Comparison of ENCODE assay signal across 8 cellular contexts in genomic region chr5:116084891-116085715, GRCh38. TPM values are rescaled to one million over a fixed set of nuclear protein-coding genes. Genes with fewer than 3 reads are reported as not detected.
A peak's percentile ranks its signal among the peaks of the same experiment; 100 is the strongest.
DNase-seq lines count a peak whose midpoint lies in the region; ATAC-seq, FAIRE-seq and TF ChIP-seq lines count a peak whose summit lies in the region.

Gene COMMD10, plus strand, starts transcription at chr5:116085025.

- WGBS in pancreas, 2 donors = 0 to 1% methylated on average over 57 to 64 of the region's 64 CpGs
- 0% methylated on average over 24 to 33 of the region's 64 CpGs for WGBS in thyroid gland, 2 donors

- TF ChIP-seq POLR2A in NB4 (IDR thresholded peaks at IDR 0.05; ENCODE audit: extremely low read depth, insufficient read length) = peak; percentile 72
- TF ChIP-seq POLR2A in thyroid gland (IDR thresholded peaks at IDR 0.05) = peak in 1 of 2 donors; percentile 74

- peaks cover 29% of the 10 kb centered on the region for H3K4me1 Mint-ChIP-seq in activated naive CD8-positive, alpha-beta T cell treated with anti-CD3 and anti-CD28 coated beads, Interleukin-2, amount 10 ng/mL, durations not matched to agents 7 days and 5 days

- DNase-seq in GM10266 (ENCODE audit: extremely low spot score) (peak; percentile 75), NB4 (ENCODE audit: low read depth) (peak; percentile 89), Right ventricle myocardium superior (peak; percentile 89), pancreas (peak; percentile 67 to 91 (median 78)), thyroid gland (peak; percentile 76 to 77)
- DNase-seq in activated naive CD8-positive, alpha-beta T cell treated with anti-CD3 and anti-CD28 coated beads, Interleukin-2, amount 10 ng/mL, durations not matched to agents 7 days and 5 days = peak; percentile 86

- no peaks in the 10 kb centered on the region for H3K27me3 Mint-ChIP-seq in activated naive CD8-positive, alpha-beta T cell treated with anti-CD3 and anti-CD28 coated beads, Interleukin-2, amount 10 ng/mL, durations not matched to agents 7 days and 5 days

- H3K27me3 ChIP-seq in SU-DHL-6 (ENCODE audit: low read length) = no peaks in the 10 kb centered on the region
- H3K27me3 ChIP-seq in pancreas = no peaks in the 10 kb centered on the region
- H3K27me3 ChIP-seq in thyroid gland = no peaks in the 10 kb centered on the region

- H4K20me1 ChIP-seq in SU-DHL-6 (ENCODE audit: low read depth, low read length) = no peaks in the 10 kb centered on the region

- H3K4me3 ChIP-seq in NB4 (ENCODE audit: low read depth, low read length) (peak within 1 kb of the TSS; percentile 96), SU-DHL-6 (ENCODE audit: insufficient read depth, low read length, poor library complexity, severe bottlenecking) (peak within 1 kb of the TSS; percentile 61), pancreas (peak within 1 kb of the TSS; percentile 38 to 93 (median 64)), thyroid gland (replicated peaks in 1 of 3) (peak within 1 kb of the TSS; percentile 71 to 74 (median 73))

- H3K9me3 ChIP-seq in SU-DHL-6 (ENCODE audit: insufficient read depth, low read length) (no peaks in the 10 kb centered on the region), pancreas (no peaks in the 10 kb centered on the region), thyroid gland (no peaks in the 10 kb centered on the region)

- peak within 1 kb of the TSS; percentile 90 for H3K4me3 Mint-ChIP-seq in activated naive CD8-positive, alpha-beta T cell treated with anti-CD3 and anti-CD28 coated beads, Interleukin-2, amount 10 ng/mL, durations not matched to agents 7 days and 5 days

- peaks cover 0 to 11% (median 10%) of the 10 kb centered on the region in 3 donors for H3K4me1 ChIP-seq in pancreas
- peaks cover 0 to 10% of the 10 kb centered on the region in 2 donors for H3K4me1 ChIP-seq in thyroid gland

- FAIRE-seq in pancreas (lab: Jason Lieb, UNC) = no peak

- ATAC-seq in HG02571 (IDR thresholded peaks at IDR 0.05; ENCODE audit: unreplicated experiment) (peak; percentile 87), Right ventricle myocardium superior (ENCODE audit: poor library complexity) (peak; percentile 96), pancreas (peak; percentile 93 to 96 (median 94))
- peak; percentile 92 for ATAC-seq in activated naive CD8-positive, alpha-beta T cell treated with anti-CD3 and anti-CD28 coated beads, Interleukin-2, amount 10 ng/mL, durations not matched to agents 7 days and 5 days (ENCODE audit: low read depth)

- peaks cover 26% of the 10 kb centered on the region for H3K36me3 Mint-ChIP-seq in activated naive CD8-positive, alpha-beta T cell treated with anti-CD3 and anti-CD28 coated beads, Interleukin-2, amount 10 ng/mL, durations not matched to agents 7 days and 5 days

- H3K27ac Mint-ChIP-seq in activated naive CD8-positive, alpha-beta T cell treated with anti-CD3 and anti-CD28 coated beads, Interleukin-2, amount 10 ng/mL, durations not matched to agents 7 days and 5 days = peak within 1 kb of the TSS; percentile 90

- POLR2A ChIA-PET in activated naive CD8-positive, alpha-beta T cell treated with anti-CD3 and anti-CD28 coated beads, Interleukin-2, amount 10 ng/mL, durations not matched to agents 7 days and 5 days (lab: Charles Lee) = interaction anchor here (0.6 to 1.9 kb wide), 6 partner anchors 9 to 462 kb away, joined by 3 to 8 read pairs (median 3); partner anchors contain the start of genes AP3S1, ATG12 and TMED7

- intact Hi-C loops in Right ventricle myocardium superior (cut with DNase I) = no loop called here
- intact Hi-C loops in pancreas (cut with DNase I) = no loop called here
- intact Hi-C loops in thyroid gland (cut with DNase I) = no loop called here

- no peaks in the 10 kb centered on the region for H3K9me2 ChIP-seq in SU-DHL-6 (replicated peaks; ENCODE audit: insufficient read depth, low read length)

- peak within 1 kb of the TSS; percentile 17 for H2AFZ ChIP-seq in SU-DHL-6 (ENCODE audit: low read depth, low read length, severe bottlenecking)

- peaks cover 25% of the 10 kb centered on the region for H3K79me2 ChIP-seq in SU-DHL-6 (ENCODE audit: insufficient read depth, low read length)

- TF ChIP-seq CTCF in GM10266 (IDR thresholded peaks at IDR 0.05; ENCODE audit: control insufficient read depth, insufficient read depth, low read depth, missing control alignments) (no peak), NB4 (IDR thresholded peaks at IDR 0.05; ENCODE audit: low read depth, low read length) (no peak), SU-DHL-6 (IDR thresholded peaks at IDR 0.05; ENCODE audit: insufficient read depth, low read length, poor library complexity, severe bottlenecking) (no peak), pancreas (IDR thresholded peaks at IDR 0.05) (no peak), thyroid gland (IDR thresholded peaks at IDR 0.05) (no peak)

- peak within 1 kb of the TSS; percentile 88 for H3K4me2 ChIP-seq in SU-DHL-6 (ENCODE audit: low read depth, low read length, poor library complexity, severe bottlenecking)

- H3K36me3 ChIP-seq in SU-DHL-6 (ENCODE audit: low read length) (no peaks in the 10 kb centered on the region), pancreas (no peaks in the 10 kb centered on the region), thyroid gland (no peaks in the 10 kb centered on the region)

- no peaks in the 10 kb centered on the region for H3K9me3 Mint-ChIP-seq in activated naive CD8-positive, alpha-beta T cell treated with anti-CD3 and anti-CD28 coated beads, Interleukin-2, amount 10 ng/mL, durations not matched to agents 7 days and 5 days

- H3K27ac ChIP-seq in SU-DHL-6 (ENCODE audit: low read depth, low read length) (peak within 1 kb of the TSS; percentile 74), pancreas (peak within 1 kb of the TSS; percentile 78 to 90 (median 86)), thyroid gland (peak within 1 kb of the TSS; percentile 89 to 95 (median 92))

- H3F3A ChIP-seq in SU-DHL-6 (ENCODE audit: insufficient read depth) = no peaks in the 10 kb centered on the region; the same call in 1 of the 2 replicates

- peak within 1 kb of the TSS; percentile 61 for H3K9ac ChIP-seq in SU-DHL-6 (ENCODE audit: low read length)

RNA-seq across cellular contexts. Expression of gene COMMD10, which starts in this region (rescaled TPM):
- total RNA-seq in activated naive CD8-positive, alpha-beta T cell treated with anti-CD3 and anti-CD28 coated beads, Interleukin-2, amount 10 ng/mL, durations not matched to agents 7 days and 5 days = 10 to 100 TPM; 22.0 to 22.1 TPM
- total RNA-seq in Right ventricle myocardium superior (31.5 TPM), pancreas (10 to 100 TPM; 12.8 to 21.8 (median 14.7) TPM), thyroid gland (10 to 100 TPM; 51.9 to 73.5 (median 60.7) TPM)
- 10 to 100 TPM; 14.3 to 14.8 TPM for polyA plus RNA-seq in pancreas

Comparison
In these comparisons a context has a peak if more than half of its experiments do, and no peak if none do; other contexts are left out.
1. Peak in every context shown above with its lines: DNase-seq, ATAC-seq, H3K4me3 ChIP-seq and H3K27ac ChIP-seq.